In the genomic region with DNA sequence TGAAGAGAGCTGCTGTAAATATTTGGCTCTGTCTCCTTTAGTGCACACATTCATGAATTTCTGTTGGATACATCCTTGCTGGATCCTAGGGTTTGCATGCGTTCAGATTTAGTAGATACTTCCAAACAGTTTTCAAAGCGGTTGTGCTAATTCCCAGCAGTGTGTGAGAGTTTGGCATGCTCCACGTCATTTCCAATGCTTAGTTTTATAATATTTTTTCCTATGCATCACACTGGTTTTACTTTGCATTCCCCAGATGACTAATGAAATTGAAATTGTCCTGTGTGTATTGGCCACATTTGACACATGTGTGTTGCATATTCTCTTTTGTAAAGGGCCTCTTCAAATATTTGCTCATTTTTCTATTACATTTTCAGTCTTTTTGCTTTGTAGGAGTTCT, we compare ENCODE assay signal across 21 cellular contexts. TPM values are rescaled to one million over a fixed set of nuclear protein-coding genes. Genes with fewer than 3 reads are reported as not detected.
DNase-seq lines count a peak whose midpoint lies in the region; ATAC-seq and TF ChIP-seq lines count a peak whose summit lies in the region.
"Had no signal": no experiment of that assay in that cellular context is flagged by ENCODE, and none has a peak within 500 bp of the region (broad histone marks: within the 10 kb centered on the region; RNA-seq: fewer than 3 reads in every experiment).

No MANE protein-coding gene starts in this region.

- H3K27ac Mint-ChIP-seq in glutamatergic neuron (ENCODE audit: unreplicated experiment) = no peak overlapping the region
- H3K27ac Mint-ChIP-seq in activated CD8-positive, alpha-beta T cell treated with anti-CD3 and anti-CD28 coated beads for 36 hours = no peak overlapping the region
- H3K27ac Mint-ChIP-seq: CD4-positive, CD25-positive, alpha-beta regulatory T cell; H9 had no signal

- CTCF ChIA-PET in AG04449 (lab: Yijun Ruan, JAX) = no interaction called here
- CTCF ChIA-PET in activated CD8-positive, alpha-beta T cell treated with anti-CD3 and anti-CD28 coated beads for 36 hours (lab: Charles Lee) = no interaction called here

- TF ChIP-seq CTCF in AG04449 (IDR thresholded peaks at IDR 0.05; ENCODE audit: insufficient read depth, low read length, missing control alignments) (no peak), fibroblast of mammary gland (conservative IDR thresholded peaks at IDR 0.05; ENCODE audit: control insufficient read depth, insufficient read depth, low read depth, low read length) (no peak), glutamatergic neuron (IDR thresholded peaks at IDR 0.05; ENCODE audit: partially characterized antibody, unreplicated experiment) (no peak)
- no peak for TF ChIP-seq CTCF in activated CD8-positive, alpha-beta T cell treated with anti-CD3 and anti-CD28 coated beads for 36 hours (IDR thresholded peaks at IDR 0.05)

- no peaks in the 10 kb centered on the region for H3K36me3 Mint-ChIP-seq in glutamatergic neuron (ENCODE audit: unreplicated experiment)
- no peaks in the 10 kb centered on the region for H3K36me3 Mint-ChIP-seq in activated CD8-positive, alpha-beta T cell treated with anti-CD3 and anti-CD28 coated beads for 36 hours (ENCODE audit: low read depth)
- H3K36me3 Mint-ChIP-seq: CD4-positive, CD25-positive, alpha-beta regulatory T cell had no signal

- no peaks in the 10 kb centered on the region for H3K4me1 Mint-ChIP-seq in glutamatergic neuron (ENCODE audit: low read depth, unreplicated experiment)
- no peaks in the 10 kb centered on the region for H3K4me1 Mint-ChIP-seq in activated CD8-positive, alpha-beta T cell treated with anti-CD3 and anti-CD28 coated beads for 36 hours (ENCODE audit: low read depth)
- H3K4me1 Mint-ChIP-seq: CD4-positive, CD25-positive, alpha-beta regulatory T cell had no signal

- DNase-seq in AG04449 (ENCODE audit: low read depth, low spot score) (peak; percentile 2), ELR (ENCODE audit: low read depth) (peak; percentile 8), HS-5 (ENCODE audit: low read depth) (peak; percentile 75), fibroblast of mammary gland (ENCODE audit: low read depth) (peak; percentile 13), glutamatergic neuron (no peak), Ammon's horn (ENCODE audit: low spot score) (no peak), MV-4-11 (lab: John Stamatoyannopoulos, UW) (no peak)
- no peak for DNase-seq in activated CD8-positive, alpha-beta T cell treated with anti-CD3 and anti-CD28 coated beads for 36 hours
- DNase-seq: ACHN; BE2C; CD4-positive, CD25-positive, alpha-beta regulatory T cell; H9; KG1; NCI-H1105; NCI-H2029 treated with DMSO at 0.1 percent for 48 hours; NCI-H226; NCI-H510A treated with DMSO at 0.1 percent for 48 hours; NCI-H748 treated with DMSO at 0.1 percent for 48 hours; SHP77 treated with DMSO at 0.1 percent for 48 hours had no signal

- POLR2A ChIA-PET in AG04449 (lab: Yijun Ruan, JAX) = no interaction called here
- POLR2A ChIA-PET in activated CD8-positive, alpha-beta T cell treated with anti-CD3 and anti-CD28 coated beads for 36 hours (lab: Charles Lee) = no interaction called here

- H3K9me3 Mint-ChIP-seq in glutamatergic neuron (ENCODE audit: unreplicated experiment) = no peaks in the 10 kb centered on the region
- no peaks in the 10 kb centered on the region for H3K9me3 Mint-ChIP-seq in activated CD8-positive, alpha-beta T cell treated with anti-CD3 and anti-CD28 coated beads for 36 hours

- no peak overlapping the region for H3K4me3 Mint-ChIP-seq in glutamatergic neuron (ENCODE audit: unreplicated experiment)
- no peak overlapping the region for H3K4me3 Mint-ChIP-seq in activated CD8-positive, alpha-beta T cell treated with anti-CD3 and anti-CD28 coated beads for 36 hours
- H3K4me3 Mint-ChIP-seq: CD4-positive, CD25-positive, alpha-beta regulatory T cell; H9 had no signal

- peaks cover 2% of the 10 kb centered on the region for H3K27me3 Mint-ChIP-seq in glutamatergic neuron (ENCODE audit: unreplicated experiment)
- H3K27me3 Mint-ChIP-seq in activated CD8-positive, alpha-beta T cell treated with anti-CD3 and anti-CD28 coated beads for 36 hours = peaks cover 13% of the 10 kb centered on the region

- ATAC-seq in activated CD8-positive, alpha-beta T cell treated with anti-CD3 and anti-CD28 coated beads for 36 hours = no peak

- H3K4me3 ChIP-seq in AG04449 (ENCODE audit: low read depth, low read length) (no peak overlapping the region), fibroblast of mammary gland (ENCODE audit: control insufficient read depth, low read depth, low read length) (no peak overlapping the region)
- H3K4me3 ChIP-seq: SK-N-MC had no signal

- intact Hi-C loops in activated CD8-positive, alpha-beta T cell treated with anti-CD3 and anti-CD28 coated beads for 36 hours (cut with micrococcal nuclease) = no loop called here

RNA-seq across cellular contexts. Expression of a gene that starts 18.5 kb away (rescaled TPM):
- total RNA-seq in glutamatergic neuron (ENCODE audit: unreplicated experiment) = not detected
- total RNA-seq in activated CD8-positive, alpha-beta T cell treated with anti-CD3 and anti-CD28 coated beads for 36 hours = not detected
- total RNA-seq: CD4-positive, CD25-positive, alpha-beta regulatory T cell; G401 had no signal

RNA-seq across cellular contexts. Expression of a gene that starts 48.6 kb away (rescaled TPM):
- not detected for total RNA-seq in glutamatergic neuron (ENCODE audit: unreplicated experiment)
- not detected for total RNA-seq in activated CD8-positive, alpha-beta T cell treated with anti-CD3 and anti-CD28 coated beads for 36 hours
- total RNA-seq: CD4-positive, CD25-positive, alpha-beta regulatory T cell; G401; H9 had no signal

RNA-seq across cellular contexts. Expression of a gene that starts 53.5 kb away (rescaled TPM):
- total RNA-seq in glutamatergic neuron (ENCODE audit: unreplicated experiment) = not detected
- not detected for total RNA-seq in activated CD8-positive, alpha-beta T cell treated with anti-CD3 and anti-CD28 coated beads for 36 hours
- total RNA-seq: CD4-positive, CD25-positive, alpha-beta regulatory T cell; G401; H9 had no signal

Comparison
In these comparisons a context has a peak if more than half of its experiments do, and no peak if none do; other contexts are left out.
1. DNase-seq: peak in AG04449 (single experiment), ELR (single experiment), HS-5 (single experiment) and fibroblast of mammary gland (single experiment); none in glutamatergic neuron (single experiment), activated CD8-positive, alpha-beta T cell treated with anti-CD3 and anti-CD28 coated beads for 36 hours (single experiment), Ammon's horn (single experiment) and MV-4-11 (single experiment).